ENCODE assay signal across 17 cellular contexts in genomic region chr1:147625274-147625986, GRCh38. TPM values are rescaled to one million over a fixed set of nuclear protein-coding genes. Genes with fewer than 3 reads are reported as not detected.
A peak's percentile ranks its signal among the peaks of the same experiment; 100 is the strongest.
DNase-seq lines count a peak whose midpoint lies in the region; ATAC-seq and TF ChIP-seq lines count a peak whose summit lies in the region.
"Had no signal": no experiment of that assay in that cellular context is flagged by ENCODE, and none has a peak within 500 bp of the region (broad histone marks: within the 10 kb centered on the region; RNA-seq: fewer than 3 reads in every experiment).

No MANE protein-coding gene starts in this region.

- no peaks in the 10 kb centered on the region for H3K79me2 ChIP-seq in GM23338 (replicated peaks; ENCODE audit: insufficient read depth)

- H3K27ac ChIP-seq in GM23338 (ENCODE audit: low read depth), result no peak overlapping the region
- H3K27ac ChIP-seq: HL-60, PC-9 had no signal

- no peaks in the 10 kb centered on the region; the same call in 1 of the 2 replicates for H3F3A ChIP-seq in GM23338 (replicated peaks; ENCODE audit: low read depth)

- no peak overlapping the region for H3K4me2 ChIP-seq in GM23338
- H3K4me2 ChIP-seq: PC-9 had no signal

- H2AFZ ChIP-seq in GM23338, result no peak overlapping the region
- H2AFZ ChIP-seq: PC-9 had no signal

- intact Hi-C loops in activated T-helper 1 cell treated with anti-CD3 and anti-CD28 coated beads, Interleukin-12 subunit alpha, Interleukin-12 subunit beta, Interleukin-2, Interleukin-4 antibody, amounts not matched to agents 30 ng/mL and 10 ng/mL and 1 ng/mL, durations not matched to agents 14 hours and 24 hours and 36 hours (cut with micrococcal nuclease), result no loop called here

- ATAC-seq in GM23338 (no peak), GM19324 (IDR thresholded peaks at IDR 0.05; ENCODE audit: low FRiP score, unreplicated experiment) (no peak)

- peaks cover 2% of the 10 kb centered on the region for H3K27me3 Mint-ChIP-seq in GM23338 (ENCODE audit: insufficient read depth, low read depth, poor library complexity)
- H3K27me3 Mint-ChIP-seq in activated T-helper 1 cell treated with anti-CD3 and anti-CD28 coated beads, Interleukin-12 subunit alpha, Interleukin-12 subunit beta, Interleukin-2, Interleukin-4 antibody, amounts not matched to agents 30 ng/mL and 10 ng/mL and 1 ng/mL, durations not matched to agents 14 hours and 24 hours and 36 hours (ENCODE audit: insufficient read depth), result no peaks in the 10 kb centered on the region
- H3K27me3 Mint-ChIP-seq in nephron progenitor cell (ENCODE audit: low read depth, poor library complexity), result no peaks in the 10 kb centered on the region
- H3K27me3 Mint-ChIP-seq: stimulated activated naive CD8-positive, alpha-beta T cell treated with anti-CD3 and anti-CD28 coated beads, Interleukin-15, Interleukin-2, amounts not matched to agents 100 ng/mL and 50 ng/mL, for 24 hours had no signal

- H3K4me3 Mint-ChIP-seq in GM23338 (no peak overlapping the region), nephron progenitor cell (no peak overlapping the region)
- H3K4me3 Mint-ChIP-seq in activated T-helper 1 cell treated with anti-CD3 and anti-CD28 coated beads, Interleukin-12 subunit alpha, Interleukin-12 subunit beta, Interleukin-2, Interleukin-4 antibody, amounts not matched to agents 30 ng/mL and 10 ng/mL and 1 ng/mL, durations not matched to agents 14 hours and 24 hours and 36 hours, result no peak overlapping the region
- H3K4me3 Mint-ChIP-seq: stimulated activated naive CD8-positive, alpha-beta T cell treated with anti-CD3 and anti-CD28 coated beads, Interleukin-15, Interleukin-2, amounts not matched to agents 100 ng/mL and 50 ng/mL, for 24 hours had no signal

- no peaks in the 10 kb centered on the region for H3K27me3 ChIP-seq in GM23338 (ENCODE audit: insufficient read depth)
- H3K27me3 ChIP-seq: dorsolateral prefrontal cortex had no signal

- TF ChIP-seq CTCF in GM23338 (conservative IDR thresholded peaks at IDR 0.05; ENCODE audit: low read depth in 2 of 2) (peak in 1 of 2 experiments; percentile 31; a peak in 2 of 4 replicates), nephron progenitor cell (IDR thresholded peaks at IDR 0.05) (no peak)

- no peaks in the 10 kb centered on the region for H3K36me3 ChIP-seq in GM23338 (ENCODE audit: insufficient read depth)

- H4K20me1 ChIP-seq in GM23338 (replicated peaks; ENCODE audit: insufficient read depth), result no peaks in the 10 kb centered on the region; the same call in 1 of the 2 replicates

- H3K27ac Mint-ChIP-seq in GM23338 (peak overlapping the region; percentile 43), nephron progenitor cell (peak overlapping the region; percentile 85)
- H3K27ac Mint-ChIP-seq in activated T-helper 1 cell treated with anti-CD3 and anti-CD28 coated beads, Interleukin-12 subunit alpha, Interleukin-12 subunit beta, Interleukin-2, Interleukin-4 antibody, amounts not matched to agents 30 ng/mL and 10 ng/mL and 1 ng/mL, durations not matched to agents 14 hours and 24 hours and 36 hours, result peak overlapping the region; percentile 20
- H3K27ac Mint-ChIP-seq: activated T-helper 2 cell treated with anti-CD3 and anti-CD28 coated beads, Interferon-gamma antibody, Interleukin-2, Interleukin-4, amounts not matched to agents 10 μg/mL and 5 μg/mL and 100 μg/mL, durations not matched to agents 14 hours and 24 hours and 36 hours; stimulated activated naive CD8-positive, alpha-beta T cell treated with anti-CD3 and anti-CD28 coated beads, Interleukin-15, Interleukin-2, amounts not matched to agents 100 ng/mL and 50 ng/mL, for 24 hours had no signal

- H3K4me1 Mint-ChIP-seq in GM23338, result peaks cover 29% of the 10 kb centered on the region
- peaks cover 41% of the 10 kb centered on the region for H3K4me1 Mint-ChIP-seq in activated T-helper 1 cell treated with anti-CD3 and anti-CD28 coated beads, Interleukin-12 subunit alpha, Interleukin-12 subunit beta, Interleukin-2, Interleukin-4 antibody, amounts not matched to agents 30 ng/mL and 10 ng/mL and 1 ng/mL, durations not matched to agents 14 hours and 24 hours and 36 hours (ENCODE audit: low read depth)
- peaks cover 33% of the 10 kb centered on the region for H3K4me1 Mint-ChIP-seq in nephron progenitor cell

- H3K36me3 Mint-ChIP-seq in GM23338 (ENCODE audit: low read depth), result peaks cover 41% of the 10 kb centered on the region
- H3K36me3 Mint-ChIP-seq in activated T-helper 1 cell treated with anti-CD3 and anti-CD28 coated beads, Interleukin-12 subunit alpha, Interleukin-12 subunit beta, Interleukin-2, Interleukin-4 antibody, amounts not matched to agents 30 ng/mL and 10 ng/mL and 1 ng/mL, durations not matched to agents 14 hours and 24 hours and 36 hours (ENCODE audit: low read depth), result peaks cover 20% of the 10 kb centered on the region
- H3K36me3 Mint-ChIP-seq in nephron progenitor cell (ENCODE audit: low read depth), result peaks cover 72% of the 10 kb centered on the region

- no peaks in the 10 kb centered on the region; the same call in 1 of the 2 replicates for H3K9me2 ChIP-seq in GM23338 (ENCODE audit: insufficient read depth)

- peaks cover 21% of the 10 kb centered on the region for H3K4me1 ChIP-seq in GM23338 (ENCODE audit: insufficient read depth)
- H3K4me1 ChIP-seq: HAP-1 had no signal

- H3K9me3 Mint-ChIP-seq in GM23338 (no peaks in the 10 kb centered on the region; the same call in 2 of the 3 replicates), nephron progenitor cell (no peaks in the 10 kb centered on the region)
- H3K9me3 Mint-ChIP-seq in activated T-helper 1 cell treated with anti-CD3 and anti-CD28 coated beads, Interleukin-12 subunit alpha, Interleukin-12 subunit beta, Interleukin-2, Interleukin-4 antibody, amounts not matched to agents 30 ng/mL and 10 ng/mL and 1 ng/mL, durations not matched to agents 14 hours and 24 hours and 36 hours, result no peaks in the 10 kb centered on the region
- H3K9me3 Mint-ChIP-seq: activated T-helper 2 cell treated with anti-CD3 and anti-CD28 coated beads, Interferon-gamma antibody, Interleukin-2, Interleukin-4, amounts not matched to agents 10 μg/mL and 5 μg/mL and 100 μg/mL, durations not matched to agents 14 hours and 24 hours and 36 hours; stimulated activated naive CD8-positive, alpha-beta T cell treated with anti-CD3 and anti-CD28 coated beads, Interleukin-15, Interleukin-2, amounts not matched to agents 100 ng/mL and 50 ng/mL, for 24 hours had no signal

- no peak overlapping the region for H3K4me3 ChIP-seq in GM23338
- H3K4me3 ChIP-seq: HAP-1, PC-9 had no signal

- DNase-seq in GM23338 (ENCODE audit: low spot score) (peak; percentile 43), NCI-H1417 (lab: John Stamatoyannopoulos, UW) (peak; percentile 55 to 80 (median 62)), nephron progenitor cell (no peak), EL (no peak), HT-29 (ENCODE audit: low spot score) (no peak)
- no peak for DNase-seq in activated T-helper 1 cell treated with anti-CD3 and anti-CD28 coated beads, Interleukin-12 subunit alpha, Interleukin-12 subunit beta, Interleukin-2, Interleukin-4 antibody, amounts not matched to agents 30 ng/mL and 10 ng/mL and 1 ng/mL, durations not matched to agents 14 hours and 24 hours and 36 hours (ENCODE audit: low spot score)
- DNase-seq: activated CD4-positive, alpha-beta T cell treated with anti-CD3 and anti-CD28 coated beads, Interleukin-2, amount 50 U/mL, for 48 hours; aorta; mammary epithelial cell; NCI-H2171; PC-9 had no signal

TF ChIP-seq in GM23338, 12 proteins besides CTCF, POLR2A, EP300 and RAD21:
- no peak for TF ChIP-seq EZH2phosphoT487 (IDR thresholded peaks at IDR 0.05; ENCODE audit: unreplicated experiment)
- TF ChIP-seq JUNB (IDR thresholded peaks at IDR 0.05; ENCODE audit: unreplicated experiment), result no peak
- no peak for TF ChIP-seq ZNF114 (CRISPR knock-in tag; IDR thresholded peaks at IDR 0.05)
- no peak for TF ChIP-seq STAT1 (IDR thresholded peaks at IDR 0.05; ENCODE audit: unreplicated experiment)
- TF ChIP-seq REST (IDR thresholded peaks at IDR 0.05; ENCODE audit: unreplicated experiment), result no peak
TF ChIP-seq in GM23338: peak in this region for 0.

RNA-seq across cellular contexts. Expression of gene ACP6, which starts 44.9 kb away (rescaled TPM):
- total RNA-seq in GM23338 (2014; rRNA removed; shearing (Covaris generic)), result 16.2 and 20.6 TPM in 2 replicates
- 22.8 and 26.5 TPM in 2 replicates for polyA plus RNA-seq in GM23338 (2016; fragmentation: Nextera tagmentation; extraction: Ambion mirVana)
- total RNA-seq in activated T-helper 1 cell treated with anti-CD3 and anti-CD28 coated beads, Interleukin-12 subunit alpha, Interleukin-12 subunit beta, Interleukin-2, Interleukin-4 antibody, amounts not matched to agents 30 ng/mL and 10 ng/mL and 1 ng/mL, durations not matched to agents 14 hours and 24 hours and 36 hours, result 14.1 and 14.7 TPM in 2 replicates
- 28.2 and 38.7 TPM in 2 replicates for total RNA-seq in HT-29 (2014; rRNA removed; shearing (Covaris generic))

Comparison
In these comparisons a context has a peak if more than half of its experiments do, and no peak if none do; other contexts are left out.
1. DNase-seq: peak in GM23338 (single experiment) and NCI-H1417 (3 of 3); none in activated T-helper 1 cell treated with anti-CD3 and anti-CD28 coated beads, Interleukin-12 subunit alpha, Interleukin-12 subunit beta, Interleukin-2, Interleukin-4 antibody, amounts not matched to agents 30 ng/mL and 10 ng/mL and 1 ng/mL, durations not matched to agents 14 hours and 24 hours and 36 hours (single experiment), nephron progenitor cell (single experiment), EL (single experiment) and HT-29 (single experiment).
2. H3K27ac Mint-ChIP-seq: peak in every context shown above with its lines; median percentile 85 in nephron progenitor cell; 43 in GM23338; 20 in activated T-helper 1 cell treated with anti-CD3 and anti-CD28 coated beads, Interleukin-12 subunit alpha, Interleukin-12 subunit beta, Interleukin-2, Interleukin-4 antibody, amounts not matched to agents 30 ng/mL and 10 ng/mL and 1 ng/mL, durations not matched to agents 14 hours and 24 hours and 36 hours.